In the genomic region with DNA sequence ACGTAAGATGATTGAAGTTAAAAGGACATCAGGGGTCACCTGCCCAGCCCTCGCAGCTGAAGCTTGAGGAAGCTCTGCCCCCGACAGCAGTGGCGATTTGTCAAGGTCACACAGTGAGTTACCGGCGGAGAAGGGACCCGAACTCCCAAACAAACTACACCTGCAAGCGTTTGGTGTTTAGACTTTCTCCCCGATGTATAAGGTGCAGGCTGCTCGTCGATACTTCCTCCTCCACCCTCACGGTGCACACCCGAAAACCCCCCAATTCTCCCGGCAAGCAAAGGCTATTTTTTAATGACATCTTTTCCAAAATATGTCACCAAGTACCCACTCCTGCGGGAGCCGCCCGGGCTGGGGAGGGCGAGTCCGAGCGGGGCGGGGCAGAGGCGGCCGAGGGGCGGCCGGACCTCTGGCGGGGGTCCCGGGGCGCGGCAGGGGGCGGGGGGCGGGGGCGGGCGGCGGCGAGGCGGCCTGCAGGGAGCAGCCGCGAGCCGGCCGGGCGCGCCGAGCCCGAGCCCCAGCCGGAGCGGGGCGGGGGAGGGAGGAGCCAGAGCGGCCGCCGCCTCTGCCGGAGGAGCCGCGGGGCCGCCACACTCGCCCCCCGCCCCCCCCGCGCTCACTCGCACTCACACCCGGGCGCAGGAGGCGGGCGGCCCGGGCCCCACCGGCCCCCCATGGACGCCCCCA, we compare ENCODE assay signal across 8 cellular contexts. TPM values are rescaled to one million over a fixed set of nuclear protein-coding genes. Genes with fewer than 3 reads are reported as not detected.
A peak's percentile ranks its signal among the peaks of the same experiment; 100 is the strongest.
DNase-seq lines count a peak whose midpoint lies in the region; ATAC-seq and TF ChIP-seq lines count a peak whose summit lies in the region.

Gene THRA (plus strand): TSS at position 619 of the 687 bp plus-strand sequence. CDS start 11,524 bp downstream, outside the sequence.

- H3K4me1 ChIP-seq in cardiac muscle cell (ENCODE audit: low read depth) (peaks cover 31% of the 10 kb centered on the region), urinary bladder (ENCODE audit: insufficient read depth) (peaks cover 2% of the 10 kb centered on the region)

- TF ChIP-seq CTCF in cardiac muscle cell (IDR thresholded peaks at IDR 0.05; ENCODE audit: low read depth, low read length) (no peak), osteocyte (IDR thresholded peaks at IDR 0.05) (peak; percentile 28)

- DNase-seq in NCI-H748 (lab: John Stamatoyannopoulos, UW; ENCODE audit: unreplicated experiment) (peak; percentile 68), NCI-H748 treated with DMSO at 0.1 percent for 48 hours (lab: John Stamatoyannopoulos, UW) (no peak), cardiac muscle cell (ENCODE audit: low read depth in 1 of 2, low spot score in 1 of 2) (peak; percentile 66 to 85), osteocyte (ENCODE audit: extremely low spot score, unreplicated experiment) (no peak)
- DNase-seq in activated naive CD8-positive, alpha-beta T cell treated with anti-CD3 and anti-CD28 coated beads, Interleukin-2, amount 50 U/mL, for 16 hours (ENCODE audit: low read depth, low spot score) = peak; percentile 46

- peak within 1 kb of the TSS; percentile 84 for H3K27ac ChIP-seq in cardiac muscle cell
- peak within 1 kb of the TSS; percentile 85 for H3K27ac ChIP-seq in urinary bladder (ENCODE audit: low read depth)

- no peaks in the 10 kb centered on the region for H3K9me3 Mint-ChIP-seq in osteocyte (ENCODE audit: unreplicated experiment)

- H3K27ac Mint-ChIP-seq in osteocyte (ENCODE audit: unreplicated experiment) = peak within 1 kb of the TSS; percentile 57

- no peaks in the 10 kb centered on the region for H3K9me3 ChIP-seq in cardiac muscle cell (ENCODE audit: low read depth)

- no peaks in the 10 kb centered on the region for H3K36me3 ChIP-seq in cardiac muscle cell
- no peaks in the 10 kb centered on the region for H3K36me3 ChIP-seq in urinary bladder (ENCODE audit: insufficient read depth)

- H3K36me3 Mint-ChIP-seq in osteocyte (ENCODE audit: unreplicated experiment) = no peaks in the 10 kb centered on the region

- H3K27me3 ChIP-seq in cardiac muscle cell = no peaks in the 10 kb centered on the region

- WGBS in urinary bladder = 1% methylated on average over 66 of the region's 66 CpGs

- ATAC-seq in HG03442 (IDR thresholded peaks at IDR 0.05; ENCODE audit: unreplicated experiment) (peak; percentile 54), SK-N-SH treated with all-trans-retinoic acid at 6 μM for 48 hours (peak; percentile 55)

- peak within 1 kb of the TSS; percentile 87 for H3K4me3 Mint-ChIP-seq in osteocyte (ENCODE audit: unreplicated experiment)

- H3K4me1 Mint-ChIP-seq in osteocyte (ENCODE audit: unreplicated experiment) = peaks cover 52% of the 10 kb centered on the region

- H3K4me3 ChIP-seq in cardiac muscle cell = peak within 1 kb of the TSS; percentile 93
- H3K4me3 ChIP-seq in urinary bladder (ENCODE audit: low read depth, low read length) = peak within 1 kb of the TSS; percentile 98

- no peaks in the 10 kb centered on the region for H3K27me3 Mint-ChIP-seq in osteocyte (ENCODE audit: unreplicated experiment)

TF ChIP-seq in SK-N-SH treated with all-trans-retinoic acid at 6 μM for 48 hours, 23 proteins besides CTCF, POLR2A, EP300 and RAD21:
- TF ChIP-seq, protein P1, sequence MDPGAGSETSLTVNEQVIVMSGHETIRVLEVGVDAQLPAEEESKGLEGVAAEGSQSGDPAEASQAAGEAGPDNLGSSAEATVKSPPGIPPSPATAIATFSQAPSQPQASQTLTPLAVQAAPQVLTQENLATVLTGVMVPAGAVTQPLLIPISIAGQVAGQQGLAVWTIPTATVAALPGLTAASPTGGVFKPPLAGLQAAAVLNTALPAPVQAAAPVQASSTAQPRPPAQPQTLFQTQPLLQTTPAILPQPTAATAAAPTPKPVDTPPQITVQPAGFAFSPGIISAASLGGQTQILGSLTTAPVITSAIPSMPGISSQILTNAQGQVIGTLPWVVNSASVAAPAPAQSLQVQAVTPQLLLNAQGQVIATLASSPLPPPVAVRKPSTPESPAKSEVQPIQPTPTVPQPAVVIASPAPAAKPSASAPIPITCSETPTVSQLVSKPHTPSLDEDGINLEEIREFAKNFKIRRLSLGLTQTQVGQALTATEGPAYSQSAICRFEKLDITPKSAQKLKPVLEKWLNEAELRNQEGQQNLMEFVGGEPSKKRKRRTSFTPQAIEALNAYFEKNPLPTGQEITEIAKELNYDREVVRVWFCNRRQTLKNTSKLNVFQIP (CRISPR knock-in tag; IDR thresholded peaks at IDR 0.05; ENCODE audit: borderline replicate concordance, low read depth) = no peak
- TF ChIP-seq ZNF70 (CRISPR knock-in tag; IDR thresholded peaks at IDR 0.05) = peak; percentile 47

RNA-seq across cellular contexts. Expression of gene THRA, which starts in this region (rescaled TPM):
- total RNA-seq in cardiac muscle cell (78.1 and 87.0 TPM in 2 replicates), osteocyte (44.6 and 46.3 TPM in 2 replicates), urinary bladder (35.5 TPM)
- polyA plus RNA-seq in cardiac muscle cell (58.1 and 65.4 TPM in 2 replicates), urinary bladder (76.3 TPM)

Comparison
In these comparisons a context has a peak if more than half of its experiments do, and no peak if none do; other contexts are left out.
1. DNase-seq: peak in NCI-H748 (single experiment), activated naive CD8-positive, alpha-beta T cell treated with anti-CD3 and anti-CD28 coated beads, Interleukin-2, amount 50 U/mL, for 16 hours (single experiment) and cardiac muscle cell (2 of 2); none in NCI-H748 treated with DMSO at 0.1 percent for 48 hours (single experiment) and osteocyte (single experiment).